In genomic region chr9:35072461-35073275, GRCh38 we compare ENCODE assay signal across 1 cellular context.
TF ChIP-seq lines count a peak whose summit lies in the region.

Gene VCP (minus strand): TSS chr9:35072625. CDS start chr9:35072353, 272 bp downstream.

TF ChIP-seq in K562, 482 proteins besides CTCF, POLR2A, EP300 and RAD21 (continued from another document and continues in another):
- TF ChIP-seq ZNF280A (IDR thresholded peaks at IDR 0.05; ENCODE audit: low read depth, partially characterized antibody) (no peak), ELK1 (CRISPR knock-in tag; IDR thresholded peaks at IDR 0.05) (no peak), ZC3H8 (IDR thresholded peaks at IDR 0.05) (no peak), CHD4 (IDR thresholded peaks at IDR 0.05; ENCODE audit: insufficient read depth, insufficient replicate concordance, low read depth, low read length, poor library complexity, severe bottlenecking) (no peak), GATAD2B (IDR thresholded peaks at IDR 0.05; ENCODE audit: borderline replicate concordance) (no peak), ZBTB12 (CRISPR knock-in tag; IDR thresholded peaks at IDR 0.05) (peak; percentile 53; the same call in 1 of the 2 replicates), SRSF7 (optimal IDR thresholded peaks at IDR 0.05; ENCODE audit: low read depth, low read length) (no peak), CC2D1A (IDR thresholded peaks at IDR 0.05) (0 out of 2 replicates have a peak, but pooled peaks have one; percentile 61), PBX2 (CRISPR knock-in tag; IDR thresholded peaks at IDR 0.05; ENCODE audit: low read depth) (0 out of 2 replicates have a peak, but pooled peaks have one; percentile 22), PBX2 (tag; conservative IDR thresholded peaks at IDR 0.05; ENCODE audit: low read depth) (peak; percentile 85), POLR2G (IDR thresholded peaks at IDR 0.05; ENCODE audit: low read depth, low read length) (peak; percentile 94), SOX6 (IDR thresholded peaks at IDR 0.05) (0 out of 2 replicates have a peak, but pooled peaks have one; percentile 11), RBFOX2 (IDR thresholded peaks at IDR 0.05; ENCODE audit: low read depth, low read length) (peak; percentile 38), HNRNPLL (IDR thresholded peaks at IDR 0.05; ENCODE audit: low read depth, low read length, poor library complexity, severe bottlenecking) (peak; percentile 20), PRDM10 (IDR thresholded peaks at IDR 0.05; ENCODE audit: partially characterized antibody) (peak; percentile 61), RFX1 (IDR thresholded peaks at IDR 0.05) (peak; percentile 86), SP2 (IDR thresholded peaks at IDR 0.05; ENCODE audit: extremely low read depth, low read depth, low read length, poor library complexity, severe bottlenecking) (peak; percentile 76), FOXK2 (conservative IDR thresholded peaks at IDR 0.05 in 1 of 2, IDR thresholded peaks at IDR 0.05 in 1 of 2; ENCODE audit: low read depth in 2 of 2) (0 out of 4 replicates have a peak, but pooled peaks of 1 of the 2 experiments have one; percentile 25), ZNF449 (CRISPR knock-in tag; IDR thresholded peaks at IDR 0.05) (no peak), ZNF224 (CRISPR knock-in tag; IDR thresholded peaks at IDR 0.05) (no peak), PHB (CRISPR knock-in tag; IDR thresholded peaks at IDR 0.05) (no peak), RFX5 (IDR thresholded peaks at IDR 0.05; ENCODE audit: low read depth, low read length) (peak; percentile 99), ZNF707 (CRISPR knock-in tag; conservative IDR thresholded peaks at IDR 0.05) (no peak), HMGN3 (IDR thresholded peaks at IDR 0.05; ENCODE audit: borderline replicate concordance, extremely low read depth, insufficient read length, low read depth, low read length) (peak; percentile 3), ZBTB9 (CRISPR knock-in tag; IDR thresholded peaks at IDR 0.05) (peak; percentile 67), BHLHE40 (IDR thresholded peaks at IDR 0.05; ENCODE audit: low read length) (peak; percentile 62; the same call in 1 of the 2 replicates), DIDO1 (tag; IDR thresholded peaks at IDR 0.05; ENCODE audit: low read depth) (no peak), FOS (IDR thresholded peaks at IDR 0.05; ENCODE audit: extremely low read depth, insufficient read length) (peak; percentile 92), CTCFL (IDR thresholded peaks at IDR 0.05; ENCODE audit: borderline replicate concordance, insufficient read depth, low read depth, low read length, poor library complexity, severe bottlenecking) (peak; percentile 54), KLF13 (tag; IDR thresholded peaks at IDR 0.05; ENCODE audit: borderline replicate concordance, low read depth) (no peak), RBBP5 (IDR thresholded peaks at IDR 0.05; ENCODE audit: borderline replicate concordance, insufficient read depth, low read length, poor library complexity, severe bottlenecking) (no peak), RBM17 (IDR thresholded peaks at IDR 0.05; ENCODE audit: borderline replicate concordance, low read depth, low read length) (no peak), ARID4B (CRISPR knock-in tag; IDR thresholded peaks at IDR 0.05) (no peak), HLTF (IDR thresholded peaks at IDR 0.05) (no peak), MAX (CRISPR knock-in tag; IDR thresholded peaks at IDR 0.05) (peak; percentile 21; the same call in 1 of the 2 replicates), IRF2 (CRISPR knock-in tag; IDR thresholded peaks at IDR 0.05) (no peak), E2F3 (CRISPR knock-in tag; IDR thresholded peaks at IDR 0.05) (no peak), SMAD4 (CRISPR knock-in tag; conservative IDR thresholded peaks at IDR 0.05) (0 out of 2 replicates have a peak, but pooled peaks have one; percentile 1), POLR2AphosphoS2 (IDR thresholded peaks at IDR 0.05; ENCODE audit: low read length) (peak; percentile 80; the same call in 1 of the 2 replicates), NRF1 (conservative IDR thresholded peaks at IDR 0.05 in 1 of 2, IDR thresholded peaks at IDR 0.05 in 1 of 2) (no peak; a peak in 1 of 4 replicates)
